ENCODE assay signal across 8 cellular contexts in the genomic region with DNA sequence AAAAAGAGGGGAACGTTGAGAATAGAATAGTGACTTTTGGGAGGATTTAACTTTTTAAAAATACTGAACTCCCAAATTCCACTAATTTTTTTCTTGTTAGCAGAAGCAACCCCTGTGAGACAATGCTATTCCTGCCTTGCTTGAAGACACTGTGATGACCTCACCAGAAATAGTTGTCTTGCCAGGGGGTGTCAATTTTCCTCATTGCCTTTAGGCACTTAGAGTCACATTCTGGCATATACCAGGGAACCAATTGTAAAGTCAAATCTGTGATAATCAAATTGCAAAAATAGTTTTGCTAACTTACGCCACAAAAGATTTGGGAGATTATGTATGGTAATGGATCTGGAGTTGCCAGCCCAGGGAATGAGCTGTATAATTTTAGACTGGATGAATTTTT. TPM values are rescaled to one million over a fixed set of nuclear protein-coding genes. Genes with fewer than 3 reads are reported as not detected.
DNase-seq lines count a peak whose midpoint lies in the region; ATAC-seq lines count a peak whose summit lies in the region.
"Had no signal": no experiment of that assay in that cellular context is flagged by ENCODE, and none has a peak within 500 bp of the region (broad histone marks: within the 10 kb centered on the region; RNA-seq: fewer than 3 reads in every experiment).

No MANE protein-coding gene starts in this region.

- no peak for ATAC-seq in GM21717 (IDR thresholded peaks at IDR 0.05; ENCODE audit: unreplicated experiment)
- ATAC-seq: CD8-positive, alpha-beta T cell had no signal

- DNase-seq in EL: peak; percentile 16
- DNase-seq in M059J (ENCODE audit: low read depth): peak; percentile 45
- DNase-seq in fibroblast of peridontal ligament (ENCODE audit: extremely low read depth): peak; percentile 29
- DNase-seq in activated naive CD4-positive, alpha-beta T cell treated with Interleukin-2 at 50 U/mL for 16 hours: no peak
- DNase-seq in foreskin melanocyte: no peak
- DNase-seq: CD8-positive, alpha-beta T cell; GF-D8 had no signal

RNA-seq across cellular contexts. Expression of gene RPS23, which starts 42.8 kb away (rescaled TPM):
- total RNA-seq in M059J (2014; rRNA removed; shearing (Covaris generic)): 2,299 and 2,313 TPM in 2 replicates

Comparison
In these comparisons a context has a peak if more than half of its experiments do, and no peak if none do; other contexts are left out.
1. DNase-seq: peak in EL (single experiment), M059J (single experiment) and fibroblast of peridontal ligament (single experiment); none in activated naive CD4-positive, alpha-beta T cell treated with Interleukin-2 at 50 U/mL for 16 hours (single experiment) and foreskin melanocyte (single experiment).